In the genomic region with DNA sequence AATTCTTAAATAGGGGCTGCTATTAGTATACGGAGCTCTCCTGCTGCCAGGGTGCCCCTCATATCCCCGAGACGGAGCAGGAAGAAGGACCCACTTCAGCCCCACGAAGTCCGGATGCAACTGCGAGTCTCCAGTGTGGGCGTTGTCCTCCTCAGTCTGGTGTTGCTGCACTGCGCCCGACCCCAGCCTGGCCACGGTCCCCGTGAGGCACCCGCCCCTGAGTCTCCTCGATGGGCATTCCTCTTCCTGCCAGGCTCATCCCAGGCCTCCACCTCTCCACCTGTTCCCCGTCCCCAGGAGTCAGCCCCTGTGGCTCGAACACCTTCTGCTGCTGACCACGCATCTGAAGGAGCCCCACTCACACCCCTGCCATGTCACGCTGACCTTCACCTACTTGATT, we compare ENCODE assay signal across 19 cellular contexts.
A peak's percentile ranks its signal among the peaks of the same experiment; 100 is the strongest.
DNase-seq lines count a peak whose midpoint lies in the region; ATAC-seq, FAIRE-seq and TF ChIP-seq lines count a peak whose summit lies in the region.
"Had no signal": no experiment of that assay in that cellular context is flagged by ENCODE, and none has a peak within 500 bp of the region (broad histone marks: within the 10 kb centered on the region; RNA-seq: fewer than 3 reads in every experiment).

No MANE protein-coding gene starts in this region.

- ATAC-seq in K562 (no peak), GM18502 (IDR thresholded peaks at IDR 0.05; ENCODE audit: poor library complexity, unreplicated experiment) (no peak)

- FAIRE-seq in K562 (lab: Jason Lieb, UNC) (no peak), endothelial cell of umbilical vein (lab: Jason Lieb, UNC) (no peak)
- FAIRE-seq: A549, GM12878, H54 had no signal

- H3K27me3 ChIP-seq in K562 (ENCODE audit: control insufficient read depth in 2 of 2, insufficient read depth in 2 of 2, low read length in 2 of 2) (peaks cover 3 to 10% of the 10 kb centered on the region in 2 experiments; a peak in 3 of 5 replicates), endothelial cell of umbilical vein (ENCODE audit: control insufficient read depth in 2 of 2, insufficient read depth in 2 of 2, low read length in 2 of 2) (no peaks in the 10 kb centered on the region), neuronal stem cell (ENCODE audit: control insufficient read depth in 3 of 3, insufficient read depth in 3 of 3, low read depth in 1 of 3, low read length in 3 of 3) (peaks cover 0 to 13% (median 0%) of the 10 kb centered on the region in 3 experiments), tibial nerve (peaks cover 0 to 6% of the 10 kb centered on the region in 2 donors)
- H3K27me3 ChIP-seq: BLaER1 had no signal

- H3K27ac ChIP-seq in K562 (ENCODE audit: extremely low read depth, low read depth, low read length) (no peak overlapping the region), endothelial cell of umbilical vein (ENCODE audit: insufficient read depth, low read depth, low read length) (no peak overlapping the region), neuronal stem cell (replicated peaks; ENCODE audit: low read length) (no peak overlapping the region), tibial nerve (no peak overlapping the region)
- H3K27ac ChIP-seq: 22Rv1, A549, BLaER1, GM23248, KMS-11 had no signal

- no peak overlapping the region for H3K18ac ChIP-seq in neuronal stem cell (ENCODE audit: low read length)

- H2AFZ ChIP-seq in K562 (ENCODE audit: low read depth, low read length), result peak overlapping the region; percentile 33; the same call in 1 of the 2 replicates
- H2AFZ ChIP-seq in endothelial cell of umbilical vein (ENCODE audit: low read depth, low read length), result no peak overlapping the region
- no peak overlapping the region for H2AFZ ChIP-seq in neuronal stem cell (ENCODE audit: low read length)
- H2AFZ ChIP-seq: GM23248 had no signal

- H3K36me3 ChIP-seq in K562 (ENCODE audit: control insufficient read depth, insufficient read depth, low read length), result no peaks in the 10 kb centered on the region
- H3K36me3 ChIP-seq in endothelial cell of umbilical vein (ENCODE audit: control insufficient read depth in 2 of 2, extremely low read depth in 1 of 2, insufficient read depth in 2 of 2, low read length in 2 of 2), result no peaks in the 10 kb centered on the region
- no peaks in the 10 kb centered on the region for H3K36me3 ChIP-seq in neuronal stem cell (replicated peaks in 1 of 2; ENCODE audit: control insufficient read depth in 2 of 2, insufficient read depth in 2 of 2, low read length in 2 of 2)
- no peaks in the 10 kb centered on the region for H3K36me3 ChIP-seq in tibial nerve
- H3K36me3 ChIP-seq: BLaER1 had no signal

- TF ChIP-seq POLR2A in K562 (conservative IDR thresholded peaks at IDR 0.05) (no peak), endothelial cell of umbilical vein (IDR thresholded peaks at IDR 0.05; ENCODE audit: low read depth, low read length) (no peak), tibial nerve (IDR thresholded peaks at IDR 0.05) (no peak)

- no peak overlapping the region for H4K8ac ChIP-seq in neuronal stem cell (ENCODE audit: low read depth, low read length)

- no peak overlapping the region for H2BK15ac ChIP-seq in neuronal stem cell (ENCODE audit: low read length)

- dilution Hi-C loops in endothelial cell of umbilical vein (cut with MboI; ENCODE audit: extremely low pct_ligation_motif_present, low sequenced_read_pairs), result no loop called here

- peak overlapping the region; percentile 56 for H2AK5ac ChIP-seq in neuronal stem cell (ENCODE audit: low read depth, low read length)

- no peak overlapping the region for H4K91ac ChIP-seq in neuronal stem cell (ENCODE audit: low read depth, low read length, poor library complexity)

- no peak overlapping the region for H2BK12ac ChIP-seq in neuronal stem cell (ENCODE audit: low read length)

- POLR2A ChIA-PET in K562 (lab: Yijun Ruan, JAX), result interaction anchor here (0.5 kb wide), 1 partner anchor 386 kb away, joined by 3 read pairs; no protein-coding TSS in a partner anchor
- POLR2A ChIA-PET in endothelial cell of umbilical vein (lab: Charles Lee), result no interaction called here

- H3K79me2 ChIP-seq in K562 (ENCODE audit: control insufficient read depth, insufficient read depth, low read length) (no peaks in the 10 kb centered on the region), endothelial cell of umbilical vein (ENCODE audit: control insufficient read depth, insufficient read depth, low read length) (no peaks in the 10 kb centered on the region)

- no peak for TF ChIP-seq RAD21 in K562 (CRISPR knock-in tag; conservative IDR thresholded peaks at IDR 0.05 in 1 of 2, IDR thresholded peaks at IDR 0.05 in 1 of 2)

- BruUV-seq in K562 (replicated peaks; lab: Mats Ljungman, UMichigan) (no TSS peak), endothelial cell of umbilical vein (replicated peaks; lab: Mats Ljungman, UMichigan) (no TSS peak)

- no peaks in the 10 kb centered on the region for H3K79me1 ChIP-seq in neuronal stem cell (ENCODE audit: low read depth, low read length)

- intact Hi-C loops in K562 (cut with micrococcal nuclease), result loop anchor here (5.0 kb wide), 1 partner anchor 330 kb away; no protein-coding TSS in a partner anchor
- intact Hi-C loops in endothelial cell of umbilical vein (cut with micrococcal nuclease), result no loop called here

- H2BK5ac ChIP-seq in neuronal stem cell (ENCODE audit: low read length), result no peak overlapping the region

- H3K4ac ChIP-seq in neuronal stem cell (ENCODE audit: low read length), result no peak overlapping the region

- in situ Hi-C loops in K562 (cut with MboI), result loop anchor here (5.0 kb wide), 1 partner anchor 330 kb away; no protein-coding TSS in a partner anchor

- no peaks in the 10 kb centered on the region for H4K20me1 ChIP-seq in K562 (replicated peaks; ENCODE audit: control insufficient read depth, insufficient read depth, low read length)
- H4K20me1 ChIP-seq in endothelial cell of umbilical vein (replicated peaks; ENCODE audit: control insufficient read depth, extremely low read depth, insufficient read depth, low read length), result no peaks in the 10 kb centered on the region
- H4K20me1 ChIP-seq: BLaER1 had no signal

- TF ChIP-seq EP300 in K562 (IDR thresholded peaks at IDR 0.05; ENCODE audit: low read length) (no peak), tibial nerve (IDR thresholded peaks at IDR 0.05) (no peak)

- peak; percentile 1 for DNase-seq in Daoy (ENCODE audit: low read depth)
- DNase-seq in K562 (ENCODE audit: extremely low read depth in 1 of 4, low spot score in 3 of 4), result no peak
- DNase-seq in endothelial cell of umbilical vein (ENCODE audit: low read depth, low spot score), result peak; percentile 0
- DNase-seq in neuronal stem cell (ENCODE audit: low spot score), result no peak
- DNase-seq in activated CD4-positive, alpha-beta T cell treated with anti-CD3 and anti-CD28 coated beads, Interleukin-2, amount 50 U/mL, for 48 hours, result no peak
- DNase-seq in tibial nerve (ENCODE audit: low spot score in 2 of 2), result no peak
- DNase-seq: AML-193; CD4-positive, alpha-beta memory T cell; DMS153; DMS79; GF-D8; GM23248 had no signal

- H3K9me1 ChIP-seq in K562 (ENCODE audit: control insufficient read depth, insufficient read depth, low read length) (no peaks in the 10 kb centered on the region), endothelial cell of umbilical vein (replicated peaks; ENCODE audit: control insufficient read depth, extremely low read depth, insufficient read depth, low read length) (no peaks in the 10 kb centered on the region)

- TF ChIP-seq CTCF in K562 (IDR thresholded peaks at IDR 0.05 in 2 of 3, conservative IDR thresholded peaks at IDR 0.05 in 1 of 3; ENCODE audit: insufficient read depth in 2 of 3, low read depth in 1 of 3, low read length in 3 of 3) (no peak), endothelial cell of umbilical vein (IDR thresholded peaks at IDR 0.05; ENCODE audit: extremely low read depth in 1 of 2, insufficient read depth in 1 of 2, low read depth in 1 of 2, low read length in 2 of 2) (no peak), tibial nerve (IDR thresholded peaks at IDR 0.05) (no peak)

- H3K9me3 ChIP-seq in K562 (replicated peaks; ENCODE audit: control insufficient read depth, insufficient read depth, low read depth, low read length) (no peaks in the 10 kb centered on the region; the same call in 1 of the 2 replicates), endothelial cell of umbilical vein (replicated peaks; ENCODE audit: control insufficient read depth, insufficient read depth, low read length) (no peaks in the 10 kb centered on the region), neuronal stem cell (replicated peaks in 1 of 2; ENCODE audit: control insufficient read depth in 2 of 2, insufficient read depth in 1 of 2, low read depth in 1 of 2, low read length in 2 of 2) (no peaks in the 10 kb centered on the region), tibial nerve (no peaks in the 10 kb centered on the region)
- H3K9me3 ChIP-seq: A549, BLaER1 had no signal

- H3K4me2 ChIP-seq in K562 (ENCODE audit: insufficient read depth, low read length) (no peak overlapping the region), endothelial cell of umbilical vein (ENCODE audit: insufficient read depth, low read length) (no peak overlapping the region), neuronal stem cell (ENCODE audit: insufficient read depth, low read length, poor library complexity, severe bottlenecking) (no peak overlapping the region)
- H3K4me2 ChIP-seq: A549, BLaER1, KMS-11 had no signal

- H3K9ac ChIP-seq in K562 (ENCODE audit: insufficient read depth in 1 of 2, low read depth in 2 of 2, low read length in 2 of 2) (no peak overlapping the region), endothelial cell of umbilical vein (replicated peaks; ENCODE audit: extremely low read depth, insufficient read depth, low read length) (no peak overlapping the region), neuronal stem cell (ENCODE audit: low read depth, low read length, poor library complexity) (peak overlapping the region; percentile 21)
- H3K9ac ChIP-seq: BLaER1, GM23248, KMS-11 had no signal

- H3K4me3 ChIP-seq in K562 (no peak overlapping the region), endothelial cell of umbilical vein (replicated peaks in 1 of 3; ENCODE audit: insufficient read depth in 1 of 3, low read depth in 1 of 3, low read length in 3 of 3) (no peak overlapping the region), neuronal stem cell (ENCODE audit: low read length in 2 of 2) (no peak overlapping the region), tibial nerve (no peak overlapping the region)
- H3K4me3 ChIP-seq: A549, BLaER1, GM12878, GM23248 had no signal

- CTCF ChIA-PET in K562 (lab: Yijun Ruan, JAX; ENCODE audit: low intra/inter-chr PET ratio) (no interaction called here), endothelial cell of umbilical vein (lab: Charles Lee) (no interaction called here)

- no peak overlapping the region for H3K14ac ChIP-seq in neuronal stem cell (ENCODE audit: low read length)

- no peak overlapping the region for H3K23ac ChIP-seq in neuronal stem cell (ENCODE audit: low read depth, low read length, poor library complexity)

- 13% methylated on average over 15 of the region's 17 CpGs for WGBS in K562 (ENCODE audit: insufficient coverage, low coverage, missing lambda C conversion rate)
- WGBS in neuronal stem cell (ENCODE audit: extremely low coverage in 2 of 2, insufficient read length in 2 of 2, insufficient replicate concordance in 1 of 2), 2 donors, result no CpG with 5 or more reads among the region's 17 CpGs
- WGBS in tibial nerve, 2 donors, result 92% methylated on average over 17 of the region's 17 CpGs

- H2BK120ac ChIP-seq in neuronal stem cell (ENCODE audit: low read depth, low read length), result no peak overlapping the region

- H3K4me1 ChIP-seq in K562 (replicated peaks in 1 of 2; ENCODE audit: control insufficient read depth in 2 of 2, insufficient read depth in 2 of 2, low read length in 2 of 2), result peaks cover 16 to 17% of the 10 kb centered on the region in 2 experiments; a peak in 4 of 5 replicates
- no peaks in the 10 kb centered on the region for H3K4me1 ChIP-seq in endothelial cell of umbilical vein (ENCODE audit: control insufficient read depth, extremely low read depth, insufficient read depth, low read length)
- peaks cover 3 to 18% of the 10 kb centered on the region in 2 donors for H3K4me1 ChIP-seq in neuronal stem cell (ENCODE audit: control insufficient read depth in 2 of 2, insufficient read depth in 1 of 2, low read depth in 1 of 2, low read length in 2 of 2)
- H3K4me1 ChIP-seq in tibial nerve, result no peaks in the 10 kb centered on the region
- H3K4me1 ChIP-seq: A549, BLaER1 had no signal

Comparison
In these comparisons a context has a peak if more than half of its experiments do, and no peak if none do; other contexts are left out.
1. DNase-seq: peak in Daoy (single experiment) and endothelial cell of umbilical vein (single experiment); none in K562 (0 of 4), neuronal stem cell (single experiment), activated CD4-positive, alpha-beta T cell treated with anti-CD3 and anti-CD28 coated beads, Interleukin-2, amount 50 U/mL, for 48 hours (0 of 2) and tibial nerve (0 of 2).